Comparison of ENCODE assay signal across 11 cellular contexts in genomic region chr6:28809947-28810654, GRCh38.
DNase-seq lines count a peak whose midpoint lies in the region; ATAC-seq and TF ChIP-seq lines count a peak whose summit lies in the region.
"Had no signal": no experiment of that assay in that cellular context is flagged by ENCODE, and none has a peak within 500 bp of the region (broad histone marks: within the 10 kb centered on the region; RNA-seq: fewer than 3 reads in every experiment).

No MANE protein-coding gene starts in this region.

- POLR2A ChIA-PET in activated CD4-positive, alpha-beta T cell treated with anti-CD3 and anti-CD28 coated beads for 36 hours (lab: Charles Lee): no interaction called here

- H3K4me3 Mint-ChIP-seq in activated CD4-positive, alpha-beta T cell treated with anti-CD3 and anti-CD28 coated beads for 36 hours: peak overlapping the region; percentile 11
- H3K4me3 Mint-ChIP-seq in progenitor cell of endocrine pancreas (ENCODE audit: low read depth): peak overlapping the region; percentile 23

- CTCF ChIA-PET in activated CD4-positive, alpha-beta T cell treated with anti-CD3 and anti-CD28 coated beads for 36 hours (lab: Charles Lee): interaction anchor here (0.6 to 1.4 kb wide), 5 partner anchors 15 to 736 kb away, joined by 3 to 5 read pairs (median 3); no protein-coding TSS in a partner anchor

- peaks cover 81% of the 10 kb centered on the region for H3K27me3 Mint-ChIP-seq in activated CD4-positive, alpha-beta T cell treated with anti-CD3 and anti-CD28 coated beads for 36 hours
- peaks cover 91% of the 10 kb centered on the region for H3K27me3 Mint-ChIP-seq in progenitor cell of endocrine pancreas

- ATAC-seq in activated CD4-positive, alpha-beta T cell treated with anti-CD3 and anti-CD28 coated beads for 36 hours: no peak
- ATAC-seq in GM18870 (IDR thresholded peaks at IDR 0.05; ENCODE audit: unreplicated experiment): no peak
- no peak for ATAC-seq in HG02798 (IDR thresholded peaks at IDR 0.05; ENCODE audit: poor library complexity, unreplicated experiment)

- H3K4me1 Mint-ChIP-seq in activated CD4-positive, alpha-beta T cell treated with anti-CD3 and anti-CD28 coated beads for 36 hours: peaks cover 13% of the 10 kb centered on the region
- peaks cover 16% of the 10 kb centered on the region for H3K4me1 Mint-ChIP-seq in progenitor cell of endocrine pancreas (ENCODE audit: low read depth)

- peaks cover 7% of the 10 kb centered on the region for H3K9me3 Mint-ChIP-seq in activated CD4-positive, alpha-beta T cell treated with anti-CD3 and anti-CD28 coated beads for 36 hours (ENCODE audit: low read depth)
- no peaks in the 10 kb centered on the region for H3K9me3 Mint-ChIP-seq in progenitor cell of endocrine pancreas (ENCODE audit: low read depth)

- intact Hi-C loops in activated CD4-positive, alpha-beta T cell treated with anti-CD3 and anti-CD28 coated beads for 36 hours (cut with DNase I, micrococcal nuclease): loop anchor here (2.0 to 10.0 kb wide), 4 partner anchors 33 to 1525 kb away; no protein-coding TSS in a partner anchor

- DNase-seq in activated CD4-positive, alpha-beta T cell treated with anti-CD3 and anti-CD28 coated beads for 36 hours: no peak
- no peak for DNase-seq in activated CD4-positive, alpha-beta T cell treated with anti-CD3 and anti-CD28 coated beads, Interleukin-2, amount 50 U/mL, for 48 hours
- DNase-seq in NCI-H1105 treated with DMSO at 0.1 percent for 48 hours (lab: John Stamatoyannopoulos, UW): peak; percentile 58
- DNase-seq in cerebellar cortex (ENCODE audit: low spot score): peak; percentile 28
- no peak for DNase-seq in progenitor cell of endocrine pancreas (ENCODE audit: low spot score, unreplicated experiment)
- DNase-seq in T-helper 9 cell: no peak
- DNase-seq: C1 segment of cervical spinal cord, dermis blood vessel endothelial cell, Karpas-422 had no signal

- H3K36me3 Mint-ChIP-seq in activated CD4-positive, alpha-beta T cell treated with anti-CD3 and anti-CD28 coated beads for 36 hours (ENCODE audit: low read depth): peaks cover 10% of the 10 kb centered on the region
- no peaks in the 10 kb centered on the region for H3K36me3 Mint-ChIP-seq in progenitor cell of endocrine pancreas (ENCODE audit: insufficient read depth)

- no peak overlapping the region for H3K27ac Mint-ChIP-seq in activated CD4-positive, alpha-beta T cell treated with anti-CD3 and anti-CD28 coated beads for 36 hours
- H3K27ac Mint-ChIP-seq in progenitor cell of endocrine pancreas: no peak overlapping the region

- no peak for TF ChIP-seq CTCF in progenitor cell of endocrine pancreas (IDR thresholded peaks at IDR 0.05; ENCODE audit: unreplicated experiment)

Comparison
In these comparisons a context has a peak if more than half of its experiments do, and no peak if none do; other contexts are left out.
1. DNase-seq: peak in NCI-H1105 treated with DMSO at 0.1 percent for 48 hours (single experiment) and cerebellar cortex (single experiment); none in activated CD4-positive, alpha-beta T cell treated with anti-CD3 and anti-CD28 coated beads for 36 hours (single experiment), activated CD4-positive, alpha-beta T cell treated with anti-CD3 and anti-CD28 coated beads, Interleukin-2, amount 50 U/mL, for 48 hours (0 of 2), progenitor cell of endocrine pancreas (single experiment) and T-helper 9 cell (single experiment).